19 cellular contexts compared by ENCODE assay signal in genomic region chr2:169840747-169841142, GRCh38. TPM values are rescaled to one million over a fixed set of nuclear protein-coding genes. Genes with fewer than 3 reads are reported as not detected.
DNase-seq lines count a peak whose midpoint lies in the region; ATAC-seq and TF ChIP-seq lines count a peak whose summit lies in the region.
"Had no signal": no experiment of that assay in that cellular context is flagged by ENCODE, and none has a peak within 500 bp of the region (broad histone marks: within the 10 kb centered on the region; RNA-seq: fewer than 3 reads in every experiment).

No MANE protein-coding gene starts in this region.

- no peak for ATAC-seq in DND-41 (ENCODE audit: insufficient read depth, low read depth)
- peak in 3 of 4 donors; percentile 18 to 42 (median 21) for ATAC-seq in heart left ventricle
- no peak for ATAC-seq in memory B cell (ENCODE audit: low read depth)
- ATAC-seq in GM19455 (IDR thresholded peaks at IDR 0.05; ENCODE audit: unreplicated experiment): no peak

- no peaks in the 10 kb centered on the region for H3K4me1 ChIP-seq in DND-41 (ENCODE audit: insufficient read depth, low read length)
- peaks cover 6 to 62% (median 35%) of the 10 kb centered on the region in 12 donors for H3K4me1 ChIP-seq in heart left ventricle
- H3K4me1 ChIP-seq in skeletal muscle tissue (ENCODE audit: control insufficient read depth in 3 of 3, insufficient read depth in 3 of 3, low read length in 3 of 3): peaks cover 24 to 39% (median 31%) of the 10 kb centered on the region in 3 donors
- H3K4me1 ChIP-seq: A549 had no signal

- H3K9ac ChIP-seq in DND-41 (ENCODE audit: low read depth, low read length) (no peak overlapping the region), skeletal muscle tissue (ENCODE audit: low read depth in 1 of 3, low read length in 3 of 3) (peak overlapping the region in 1 of 3 donors; percentile 19)
- H3K9ac ChIP-seq: GM23248 had no signal

- intact Hi-C loops in heart left ventricle (cut with DNase I): no loop called here

- no peak for DNase-seq in DND-41
- DNase-seq in heart left ventricle: no peak
- DNase-seq in memory B cell (ENCODE audit: low spot score in 2 of 2): no peak
- no peak for DNase-seq in stimulated activated CD4-positive, alpha-beta T cell treated with anti-CD3 and anti-CD28 coated beads, Interleukin-4, amount 100 ng/mL, for 4 hours
- DNase-seq in activated CD4-positive, alpha-beta T cell treated with anti-CD3 and anti-CD28 coated beads, Interleukin-2, amount 50 U/mL, for 4 hours: no peak
- no peak for DNase-seq in glomerular visceral epithelial cell (ENCODE audit: extremely low spot score)
- DNase-seq: Calu3, DMS53, GM23248, HCEC 1CT, KBM-7, NCI-H1436 treated with DMSO at 0.1 percent for 48 hours, NCI-H2081, NCI-H510A treated with DMSO at 0.1 percent for 48 hours, PC-9 had no signal

- peaks cover 63% of the 10 kb centered on the region for H3K79me2 ChIP-seq in DND-41 (ENCODE audit: insufficient read depth, low read length)

- H3K4me3 ChIP-seq in DND-41 (ENCODE audit: low read depth in 1 of 2, low read length in 2 of 2) (no peak overlapping the region), heart left ventricle (peak overlapping the region in 4 of 12 donors; percentile 18 to 34 (median 24)), skeletal muscle tissue (ENCODE audit: low read length in 3 of 3) (peak overlapping the region in 1 of 3 donors; percentile 21)
- H3K4me3 ChIP-seq: A549, GM23248, PC-9 had no signal

- H3K27me3 ChIP-seq in DND-41 (ENCODE audit: insufficient read depth, low read length, poor library complexity): no peaks in the 10 kb centered on the region
- H3K27me3 ChIP-seq in heart left ventricle: no peaks in the 10 kb centered on the region
- H3K27me3 ChIP-seq in skeletal muscle tissue (ENCODE audit: control insufficient read depth in 3 of 3, insufficient read depth in 3 of 3, low read length in 3 of 3): no peaks in the 10 kb centered on the region

- H3K9me3 ChIP-seq in DND-41 (ENCODE audit: insufficient read depth, low read length, severe bottlenecking) (no peaks in the 10 kb centered on the region), heart left ventricle (no peaks in the 10 kb centered on the region), skeletal muscle tissue (ENCODE audit: control insufficient read depth in 3 of 3, low read length in 3 of 3) (no peaks in the 10 kb centered on the region)
- H3K9me3 ChIP-seq: A549 had no signal

- H3K4me3 Mint-ChIP-seq in memory B cell: no peak overlapping the region

- no peaks in the 10 kb centered on the region for H3K9me3 Mint-ChIP-seq in memory B cell

- H3K27ac ChIP-seq in DND-41 (ENCODE audit: low read length) (peak overlapping the region; percentile 40; the same call in 1 of the 2 replicates), heart left ventricle (peak overlapping the region in 10 of 12 donors; percentile 27 to 79 (median 46)), skeletal muscle tissue (ENCODE audit: low read depth, low read length) (peak overlapping the region; percentile 18)
- H3K27ac ChIP-seq: A549, C4-2B, GM23248, PC-9 had no signal

- H4K20me1 ChIP-seq in DND-41 (ENCODE audit: insufficient read depth, low read length): peaks cover 13% of the 10 kb centered on the region

- no peaks in the 10 kb centered on the region for H3K27me3 Mint-ChIP-seq in memory B cell

- peaks cover 22% of the 10 kb centered on the region for H3K4me1 Mint-ChIP-seq in memory B cell

- peak overlapping the region; percentile 1 for H3K27ac Mint-ChIP-seq in memory B cell

- no peak overlapping the region for H2AFZ ChIP-seq in DND-41 (ENCODE audit: low read depth, low read length)
- H2AFZ ChIP-seq: GM23248, PC-9 had no signal

- TF ChIP-seq CTCF in DND-41 (IDR thresholded peaks at IDR 0.05; ENCODE audit: borderline replicate concordance, extremely low read depth, low read length, poor library complexity, severe bottlenecking): no peak
- TF ChIP-seq CTCF in heart left ventricle (IDR thresholded peaks at IDR 0.05): no peak

- H3K36me3 ChIP-seq in DND-41 (ENCODE audit: insufficient read depth, low read length) (peaks cover 8% of the 10 kb centered on the region), heart left ventricle (peaks cover 0 to 9% (median 0%) of the 10 kb centered on the region in 9 donors), skeletal muscle tissue (ENCODE audit: control insufficient read depth in 3 of 3, insufficient read depth in 3 of 3, low read length in 3 of 3) (peaks cover 0 to 6% (median 3%) of the 10 kb centered on the region in 3 donors)

- H3K36me3 Mint-ChIP-seq in memory B cell: peaks cover 7% of the 10 kb centered on the region

- 84 to 98% (median 91%) methylated on average over 2 of the region's 2 CpGs for WGBS in heart left ventricle, 4 donors

- TF ChIP-seq POLR2A in heart left ventricle (IDR thresholded peaks at IDR 0.05): no peak

- H3K4me2 ChIP-seq in DND-41 (ENCODE audit: insufficient read depth, low read length): no peak overlapping the region
- H3K4me2 ChIP-seq: A549, PC-9 had no signal

RNA-seq across cellular contexts. Expression of gene UBR3, which starts 13.5 kb away (rescaled TPM):
- total RNA-seq in heart left ventricle (100 to 1,000 TPM in 7 of 9 donors, 10 to 100 TPM in 2; 91.6 to 137 (median 107) TPM), skeletal muscle tissue (67.8 TPM)
- 10 to 100 TPM; 34.8 to 41.2 TPM for polyA plus RNA-seq in heart left ventricle

RNA-seq across cellular contexts. Expression of gene METTL5, which starts 16.0 kb away (rescaled TPM):
- total RNA-seq in heart left ventricle: 10 to 100 TPM; 50.8 to 73.5 (median 69.5) TPM
- polyA plus RNA-seq in heart left ventricle: 100 to 1,000 TPM in 1 of 2 donors, 10 to 100 TPM in 1; 71.0 to 120 TPM
- total RNA-seq in skeletal muscle tissue: 29.7 TPM

RNA-seq across cellular contexts. Expression of gene SSB, which starts 42.1 kb away (rescaled TPM):
- total RNA-seq in heart left ventricle (10 to 100 TPM; 37.4 to 60.6 (median 53.9) TPM), skeletal muscle tissue (24.5 TPM)
- polyA plus RNA-seq in heart left ventricle: 10 to 100 TPM; 42.7 to 94.0 TPM

Comparison
In these comparisons a context has a peak if more than half of its experiments do, and no peak if none do; other contexts are left out.
1. ATAC-seq: peak in heart left ventricle (3 of 4); none in DND-41 (single experiment), memory B cell (single experiment) and GM19455 (single experiment).
2. Peak in every context shown above with its lines, with median percentiles within 50 percentile points of each other: H3K27ac ChIP-seq.